Comparison of ENCODE assay signal across 1 cellular context in the genomic region with DNA sequence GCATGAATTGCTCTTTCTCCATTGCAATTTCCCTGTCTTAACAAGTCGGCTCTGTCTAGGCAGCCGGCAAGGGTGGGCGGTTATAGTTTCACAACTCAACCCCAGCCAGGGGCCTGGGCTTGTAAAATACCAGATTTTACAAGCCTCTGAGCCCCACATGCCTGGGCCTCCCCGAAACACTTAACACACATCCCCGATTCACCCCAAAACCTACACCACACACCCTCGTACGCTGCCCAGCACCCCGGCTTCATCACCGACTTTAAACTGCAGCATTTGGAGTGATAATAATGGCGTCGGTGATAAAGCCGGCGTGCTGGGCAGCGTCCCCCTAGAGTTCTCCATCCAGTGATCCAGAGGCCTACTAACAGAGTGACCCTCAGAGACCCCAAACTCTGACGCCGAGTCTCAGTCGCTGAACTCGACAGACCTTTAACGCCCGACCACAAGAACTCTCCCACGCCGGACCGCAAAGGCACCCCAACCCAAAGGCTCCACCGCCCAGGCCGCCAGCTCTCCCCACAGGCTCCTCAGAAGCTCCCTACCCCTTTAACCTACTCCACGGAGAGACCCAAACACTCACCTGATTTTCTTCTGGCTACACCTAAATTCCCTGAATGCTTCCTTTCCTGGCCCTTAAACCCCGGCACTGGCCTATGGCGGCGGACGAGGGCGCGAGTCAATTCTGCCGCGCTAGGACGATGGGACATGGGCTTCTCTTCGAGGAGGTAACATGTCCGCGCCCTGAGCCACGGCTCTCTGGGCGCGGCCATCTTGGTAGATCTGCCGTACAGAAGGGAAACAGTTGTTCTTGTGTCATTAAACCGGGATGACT.
A peak's percentile ranks its signal among the peaks of the same experiment; 100 is the strongest.
TF ChIP-seq lines count a peak whose summit lies in the region.

ZNF649 (minus strand) TSS at position 687 of the 835 bp plus-strand sequence. CDS start 4,910 bp downstream, outside the sequence.

TF ChIP-seq in GM23338, 12 proteins besides CTCF, POLR2A, EP300 and RAD21 (continued from another document):
- TF ChIP-seq, protein P1, sequence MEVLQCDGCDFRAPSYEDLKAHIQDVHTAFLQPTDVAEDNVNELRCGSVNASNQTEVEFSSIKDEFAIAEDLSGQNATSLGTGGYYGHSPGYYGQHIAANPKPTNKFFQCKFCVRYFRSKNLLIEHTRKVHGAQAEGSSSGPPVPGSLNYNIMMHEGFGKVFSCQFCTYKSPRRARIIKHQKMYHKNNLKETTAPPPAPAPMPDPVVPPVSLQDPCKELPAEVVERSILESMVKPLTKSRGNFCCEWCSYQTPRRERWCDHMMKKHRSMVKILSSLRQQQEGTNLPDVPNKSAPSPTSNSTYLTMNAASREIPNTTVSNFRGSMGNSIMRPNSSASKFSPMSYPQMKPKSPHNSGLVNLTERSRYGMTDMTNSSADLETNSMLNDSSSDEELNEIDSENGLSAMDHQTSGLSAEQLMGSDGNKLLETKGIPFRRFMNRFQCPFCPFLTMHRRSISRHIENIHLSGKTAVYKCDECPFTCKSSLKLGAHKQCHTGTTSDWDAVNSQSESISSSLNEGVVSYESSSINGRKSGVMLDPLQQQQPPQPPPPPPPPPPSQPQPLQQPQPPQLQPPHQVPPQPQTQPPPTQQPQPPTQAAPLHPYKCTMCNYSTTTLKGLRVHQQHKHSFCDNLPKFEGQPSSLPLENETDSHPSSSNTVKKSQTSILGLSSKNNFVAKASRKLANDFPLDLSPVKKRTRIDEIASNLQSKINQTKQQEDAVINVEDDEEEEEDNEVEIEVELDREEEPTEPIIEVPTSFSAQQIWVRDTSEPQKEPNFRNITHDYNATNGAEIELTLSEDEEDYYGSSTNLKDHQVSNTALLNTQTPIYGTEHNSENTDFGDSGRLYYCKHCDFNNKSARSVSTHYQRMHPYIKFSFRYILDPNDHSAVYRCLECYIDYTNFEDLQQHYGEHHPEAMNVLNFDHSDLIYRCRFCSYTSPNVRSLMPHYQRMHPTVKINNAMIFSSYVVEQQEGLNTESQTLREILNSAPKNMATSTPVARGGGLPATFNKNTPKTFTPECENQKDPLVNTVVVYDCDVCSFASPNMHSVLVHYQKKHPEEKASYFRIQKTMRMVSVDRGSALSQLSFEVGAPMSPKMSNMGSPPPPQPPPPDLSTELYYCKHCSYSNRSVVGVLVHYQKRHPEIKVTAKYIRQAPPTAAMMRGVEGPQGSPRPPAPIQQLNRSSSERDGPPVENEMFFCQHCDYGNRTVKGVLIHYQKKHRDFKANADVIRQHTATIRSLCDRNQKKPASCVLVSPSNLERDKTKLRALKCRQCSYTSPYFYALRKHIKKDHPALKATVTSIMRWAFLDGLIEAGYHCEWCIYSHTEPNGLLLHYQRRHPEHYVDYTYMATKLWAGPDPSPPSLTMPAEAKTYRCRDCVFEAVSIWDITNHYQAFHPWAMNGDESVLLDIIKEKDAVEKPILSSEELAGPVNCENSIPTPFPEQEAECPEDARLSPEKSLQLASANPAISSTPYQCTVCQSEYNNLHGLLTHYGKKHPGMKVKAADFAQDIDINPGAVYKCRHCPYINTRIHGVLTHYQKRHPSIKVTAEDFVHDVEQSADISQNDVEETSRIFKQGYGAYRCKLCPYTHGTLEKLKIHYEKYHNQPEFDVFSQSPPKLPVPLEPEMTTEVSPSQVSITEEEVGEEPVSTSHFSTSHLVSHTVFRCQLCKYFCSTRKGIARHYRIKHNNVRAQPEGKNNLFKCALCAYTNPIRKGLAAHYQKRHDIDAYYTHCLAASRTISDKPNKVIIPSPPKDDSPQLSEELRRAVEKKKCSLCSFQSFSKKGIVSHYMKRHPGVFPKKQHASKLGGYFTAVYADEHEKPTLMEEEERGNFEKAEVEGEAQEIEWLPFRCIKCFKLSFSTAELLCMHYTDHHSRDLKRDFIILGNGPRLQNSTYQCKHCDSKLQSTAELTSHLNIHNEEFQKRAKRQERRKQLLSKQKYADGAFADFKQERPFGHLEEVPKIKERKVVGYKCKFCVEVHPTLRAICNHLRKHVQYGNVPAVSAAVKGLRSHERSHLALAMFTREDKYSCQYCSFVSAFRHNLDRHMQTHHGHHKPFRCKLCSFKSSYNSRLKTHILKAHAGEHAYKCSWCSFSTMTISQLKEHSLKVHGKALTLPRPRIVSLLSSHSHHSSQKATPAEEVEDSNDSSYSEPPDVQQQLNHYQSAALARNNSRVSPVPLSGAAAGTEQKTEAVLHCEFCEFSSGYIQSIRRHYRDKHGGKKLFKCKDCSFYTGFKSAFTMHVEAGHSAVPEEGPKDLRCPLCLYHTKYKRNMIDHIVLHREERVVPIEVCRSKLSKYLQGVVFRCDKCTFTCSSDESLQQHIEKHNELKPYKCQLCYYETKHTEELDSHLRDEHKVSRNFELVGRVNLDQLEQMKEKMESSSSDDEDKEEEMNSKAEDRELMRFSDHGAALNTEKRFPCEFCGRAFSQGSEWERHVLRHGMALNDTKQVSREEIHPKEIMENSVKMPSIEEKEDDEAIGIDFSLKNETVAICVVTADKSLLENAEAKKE (CRISPR knock-in tag; IDR thresholded peaks at IDR 0.05), result no peak
- TF ChIP-seq STAT1 (IDR thresholded peaks at IDR 0.05; ENCODE audit: unreplicated experiment) (no peak), POLR2AphosphoS5 (IDR thresholded peaks at IDR 0.05; ENCODE audit: low read depth) (peak; percentile 84), CREB1 (CRISPR knock-in tag; IDR thresholded peaks at IDR 0.05; ENCODE audit: low read depth) (no peak), NANOG (IDR thresholded peaks at IDR 0.05; ENCODE audit: borderline replicate concordance) (no peak), ZNF331 (CRISPR knock-in tag; IDR thresholded peaks at IDR 0.05; ENCODE audit: low read depth) (no peak), EZH2phosphoT487 (IDR thresholded peaks at IDR 0.05; ENCODE audit: unreplicated experiment) (no peak), JUNB (IDR thresholded peaks at IDR 0.05; ENCODE audit: unreplicated experiment) (no peak)
